Comparison of ENCODE assay signal across 8 cellular contexts in the genomic region with DNA sequence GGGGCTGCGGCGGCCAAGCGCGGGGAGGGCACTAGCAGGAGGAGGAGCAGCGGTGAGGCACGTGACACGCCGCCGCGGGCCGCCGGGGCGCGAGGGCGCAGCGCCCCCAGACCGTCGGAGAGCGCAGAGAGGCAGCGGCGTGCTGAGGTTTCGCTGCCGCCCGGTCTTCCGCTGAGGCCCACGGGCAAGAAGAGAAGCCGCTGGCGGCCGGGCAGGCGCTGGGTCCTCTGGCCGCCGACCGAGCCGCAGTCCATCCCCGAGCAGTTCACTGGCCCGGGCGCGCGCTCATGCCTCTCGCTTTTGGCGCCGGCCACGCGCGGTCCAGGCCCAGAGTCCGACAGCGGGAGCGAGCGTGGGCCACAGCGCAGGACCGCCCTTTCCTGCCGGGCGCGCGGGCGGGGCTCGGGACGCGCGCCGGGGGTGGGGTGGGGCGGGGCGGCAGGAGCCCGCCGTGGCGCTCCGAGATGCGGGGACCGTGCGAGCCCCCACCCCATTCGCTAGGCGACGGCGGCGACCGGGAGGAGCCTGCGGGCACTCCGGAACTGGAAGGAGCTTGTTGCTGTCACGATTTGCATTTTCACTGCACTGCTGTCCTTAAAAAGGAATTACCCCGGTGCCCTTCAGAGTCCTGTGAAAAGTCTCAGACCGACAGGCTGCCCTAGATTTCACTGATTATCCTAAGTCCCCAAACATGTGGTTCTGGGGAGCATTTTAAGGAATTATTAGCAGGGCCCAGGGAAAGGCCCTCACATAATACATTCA. TPM values are rescaled to one million over a fixed set of nuclear protein-coding genes. Genes with fewer than 3 reads are reported as not detected.
DNase-seq lines count a peak whose midpoint lies in the region; ATAC-seq and TF ChIP-seq lines count a peak whose summit lies in the region.

TSS of gene MCUR1 (minus strand) at position 382 of the 762 bp plus-strand sequence. CDS start at position 254, 128 bp downstream.

- H3K9me3 Mint-ChIP-seq in activated CD4-positive, alpha-beta memory T cell treated with anti-CD3 and anti-CD28 coated beads for 36 hours: no peaks in the 10 kb centered on the region

- H3K27me3 Mint-ChIP-seq in activated CD4-positive, alpha-beta memory T cell treated with anti-CD3 and anti-CD28 coated beads for 36 hours: no peaks in the 10 kb centered on the region

- POLR2A ChIA-PET in activated CD4-positive, alpha-beta memory T cell treated with anti-CD3 and anti-CD28 coated beads for 36 hours (lab: Charles Lee): interaction anchor here (0.6 to 1.7 kb wide), 5 partner anchors 20 to 240 kb away, joined by 3 to 7 read pairs (median 4); partner anchors contain the start of genes NOL7 and SIRT5

- H3K27ac ChIP-seq in dorsolateral prefrontal cortex: peak within 1 kb of the TSS; percentile 60 to 99 (median 97)

- peak within 1 kb of the TSS; percentile 84 for H3K27ac Mint-ChIP-seq in activated CD4-positive, alpha-beta memory T cell treated with anti-CD3 and anti-CD28 coated beads for 36 hours

- ATAC-seq in GM19324 (IDR thresholded peaks at IDR 0.05; ENCODE audit: low FRiP score, unreplicated experiment) (peak; percentile 91), HG03460 (IDR thresholded peaks at IDR 0.05; ENCODE audit: unreplicated experiment) (peak; percentile 77)

- intact Hi-C loops in activated CD4-positive, alpha-beta memory T cell treated with anti-CD3 and anti-CD28 coated beads for 36 hours (cut with micrococcal nuclease): loop anchor here (1.0 to 2.0 kb wide), 2 partner anchors 20 to 240 kb away; partner anchors contain the start of gene SIRT5
- intact Hi-C loops in dorsolateral prefrontal cortex (cut with DNase I) (loop anchor here (2.0 to 5.0 kb wide), 5 partner anchors 102 to 1848 kb away; partner anchors contain the start of genes NOL7 (in 2 of the 2), RANBP9 (in 2 of the 2), DTNBP1 (in 1 of the 2) and GFOD1 (in 1 of the 2)), lower leg skin (cut with DNase I; ENCODE audit: low total_unique reads) (no loop called here)

- 0% methylated on average over 5 to 11 of the region's 81 CpGs for WGBS in lower leg skin, 2 donors

- no peaks in the 10 kb centered on the region for H3K27me3 ChIP-seq in dorsolateral prefrontal cortex

- H3K36me3 Mint-ChIP-seq in activated CD4-positive, alpha-beta memory T cell treated with anti-CD3 and anti-CD28 coated beads for 36 hours: peaks cover under 1% of the 10 kb centered on the region

- TF ChIP-seq POLR2A in lower leg skin (IDR thresholded peaks at IDR 0.05): peak in 1 of 2 donors; percentile 3

- DNase-seq in CD1c-positive myeloid dendritic cell (ENCODE audit: extremely low spot score) (peak; percentile 91), NCI-H69 (lab: John Stamatoyannopoulos, UW) (peak; percentile 96), dorsolateral prefrontal cortex (peak; percentile 69 to 91 (median 82)), lower leg skin (ENCODE audit: low spot score in 2 of 2) (peak; percentile 64 to 94)
- DNase-seq in activated CD4-positive, alpha-beta memory T cell treated with anti-CD3 and anti-CD28 coated beads for 36 hours: peak; percentile 90
- peak; percentile 74 to 78 for DNase-seq in stimulated activated CD4-positive, alpha-beta T cell treated with anti-CD3 and anti-CD28 coated beads, Interleukin-4, amount 100 ng/mL, for 4 hours

- H3K4me1 Mint-ChIP-seq in activated CD4-positive, alpha-beta memory T cell treated with anti-CD3 and anti-CD28 coated beads for 36 hours (ENCODE audit: low read depth): peaks cover 28% of the 10 kb centered on the region

- CTCF ChIA-PET in activated CD4-positive, alpha-beta memory T cell treated with anti-CD3 and anti-CD28 coated beads for 36 hours (lab: Charles Lee): interaction anchor here (0.6 to 2.0 kb wide), 4 partner anchors 20 to 252 kb away, joined by 4 to 9 read pairs (median 6); partner anchors contain the start of gene SIRT5

- peak within 1 kb of the TSS; percentile 87 for H3K4me3 Mint-ChIP-seq in activated CD4-positive, alpha-beta memory T cell treated with anti-CD3 and anti-CD28 coated beads for 36 hours

- H3K4me3 ChIP-seq in dorsolateral prefrontal cortex (peak within 1 kb of the TSS; percentile 66 to 99 (median 92)), lower leg skin (ENCODE audit: low read depth, poor library complexity, severe bottlenecking) (peak within 1 kb of the TSS; percentile 79)

- peak in 53 of 56 donors; percentile 29 to 77 (median 52) for TF ChIP-seq CTCF in dorsolateral prefrontal cortex (IDR thresholded peaks at IDR 0.05 in 54 of 56, conservative IDR thresholded peaks at IDR 0.05 in 2 of 56; ENCODE audit: low read depth in 1 of 56, partially characterized antibody in 56 of 56)
- TF ChIP-seq CTCF in lower leg skin (IDR thresholded peaks at IDR 0.05): no peak

RNA-seq across cellular contexts. Expression of gene MCUR1, which starts in this region (rescaled TPM):
- total RNA-seq in activated CD4-positive, alpha-beta memory T cell treated with anti-CD3 and anti-CD28 coated beads for 36 hours: 10 to 100 TPM; 36.6 to 38.8 TPM
- total RNA-seq in dorsolateral prefrontal cortex: 10 to 100 TPM; 22.6 to 50.0 (median 35.4) TPM
- total RNA-seq in lower leg skin: 10 to 100 TPM; 19.2 to 50.1 (median 33.5) TPM

Comparison
In these comparisons a context has a peak if more than half of its experiments do, and no peak if none do; other contexts are left out.
1. Peak in every context shown above with its lines: DNase-seq, ATAC-seq, H3K4me3 ChIP-seq and H3K27ac ChIP-seq.
2. CTCF ChIP-seq: peak in dorsolateral prefrontal cortex (53 of 56); none in lower leg skin (0 of 3).